Comparison of ENCODE assay signal across 2 cellular contexts in genomic region chr1:5503556-5504363, GRCh38.
TF ChIP-seq lines count a peak whose summit lies in the region.

No MANE protein-coding gene starts in this region.

TF ChIP-seq in IMR-90, 13 proteins besides CTCF, POLR2A, EP300 and RAD21:
- TF ChIP-seq NFE2L2 (IDR thresholded peaks at IDR 0.05; ENCODE audit: low read depth, low read length) (no peak), MXI1 (IDR thresholded peaks at IDR 0.05; ENCODE audit: borderline replicate concordance, low read depth, low read length) (no peak), USF2 (IDR thresholded peaks at IDR 0.05; ENCODE audit: low read depth, low read length) (no peak), MAFK (IDR thresholded peaks at IDR 0.05; ENCODE audit: low read depth, low read length) (no peak), RFX5 (IDR thresholded peaks at IDR 0.05; ENCODE audit: low read depth, low read length) (no peak), SMC3 (IDR thresholded peaks at IDR 0.05; ENCODE audit: low read depth, low read length) (no peak), FOS (IDR thresholded peaks at IDR 0.05; ENCODE audit: low read depth, low read length) (no peak)

TF ChIP-seq in K562, 482 proteins besides CTCF, POLR2A, EP300 and RAD21:
- TF ChIP-seq CBFA2T2 (conservative IDR thresholded peaks at IDR 0.05) (no peak), NFIC (IDR thresholded peaks at IDR 0.05) (peak; percentile 59)
